ENCODE assay signal across 16 cellular contexts in genomic region chr7:44218418-44219201, GRCh38. TPM values are rescaled to one million over a fixed set of nuclear protein-coding genes. Genes with fewer than 3 reads are reported as not detected.
DNase-seq lines count a peak whose midpoint lies in the region; ATAC-seq and TF ChIP-seq lines count a peak whose summit lies in the region.
"Had no signal": no experiment of that assay in that cellular context is flagged by ENCODE, and none has a peak within 500 bp of the region (broad histone marks: within the 10 kb centered on the region; RNA-seq: fewer than 3 reads in every experiment).

No MANE protein-coding gene starts in this region.

- peak overlapping the region; percentile 79 for H3K27ac Mint-ChIP-seq in GM23338
- H3K27ac Mint-ChIP-seq: activated CD4-positive, alpha-beta T cell treated with anti-CD3 and anti-CD28 coated beads for 36 hours; activated T-helper 1 cell treated with anti-CD3 and anti-CD28 coated beads, Interleukin-12 subunit alpha, Interleukin-12 subunit beta, Interleukin-2, Interleukin-4 antibody, amounts not matched to agents 30 ng/mL and 10 ng/mL and 1 ng/mL, durations not matched to agents 14 hours and 24 hours and 36 hours had no signal

- H3K9me3 Mint-ChIP-seq in GM23338, result no peaks in the 10 kb centered on the region
- H3K9me3 Mint-ChIP-seq: activated T-helper 1 cell treated with anti-CD3 and anti-CD28 coated beads, Interleukin-12 subunit alpha, Interleukin-12 subunit beta, Interleukin-2, Interleukin-4 antibody, amounts not matched to agents 30 ng/mL and 10 ng/mL and 1 ng/mL, durations not matched to agents 14 hours and 24 hours and 36 hours had no signal

- H4K8ac ChIP-seq in neuronal stem cell (ENCODE audit: low read depth, low read length), result no peak overlapping the region

- no peak overlapping the region; the same call in 2 of the 3 replicates for H3K4me3 Mint-ChIP-seq in GM23338
- H3K4me3 Mint-ChIP-seq: activated CD4-positive, alpha-beta T cell treated with anti-CD3 and anti-CD28 coated beads for 36 hours; activated T-helper 1 cell treated with anti-CD3 and anti-CD28 coated beads, Interleukin-12 subunit alpha, Interleukin-12 subunit beta, Interleukin-2, Interleukin-4 antibody, amounts not matched to agents 30 ng/mL and 10 ng/mL and 1 ng/mL, durations not matched to agents 14 hours and 24 hours and 36 hours had no signal

- H2AK5ac ChIP-seq in neuronal stem cell (ENCODE audit: low read depth, low read length), result peak overlapping the region; percentile 49

- H3F3A ChIP-seq in GM23338 (replicated peaks; ENCODE audit: low read depth), result no peaks in the 10 kb centered on the region

- H3K36me3 ChIP-seq in GM23338 (ENCODE audit: insufficient read depth) (no peaks in the 10 kb centered on the region), RWPE2 (ENCODE audit: low read depth) (no peaks in the 10 kb centered on the region), neuronal stem cell (replicated peaks in 1 of 2; ENCODE audit: control insufficient read depth in 2 of 2, insufficient read depth in 2 of 2, low read length in 2 of 2) (peaks cover 0 to 6% of the 10 kb centered on the region in 2 donors)
- H3K36me3 ChIP-seq: prostate gland had no signal

- no peaks in the 10 kb centered on the region for H3K79me2 ChIP-seq in GM23338 (replicated peaks; ENCODE audit: insufficient read depth)

- H3K4me2 ChIP-seq in GM23338 (peak overlapping the region; percentile 65), neuronal stem cell (ENCODE audit: insufficient read depth, low read length, poor library complexity, severe bottlenecking) (no peak overlapping the region)
- H3K4me2 ChIP-seq: BLaER1 treated with 17β-estradiol and CSF1 and Interleukin-3, amounts not matched to agents 10 nM and 100 nM had no signal

- TF ChIP-seq CTCF in GM23338 (conservative IDR thresholded peaks at IDR 0.05; ENCODE audit: low read depth in 2 of 2), result peak; percentile 21 to 52; a peak in 2 of 4 replicates
- no peak for TF ChIP-seq CTCF in RWPE2 (IDR thresholded peaks at IDR 0.05; ENCODE audit: poor library complexity, severe bottlenecking)

- no peak overlapping the region for H3K23ac ChIP-seq in neuronal stem cell (ENCODE audit: low read depth, low read length, poor library complexity)

- H3K14ac ChIP-seq in neuronal stem cell (ENCODE audit: low read length), result no peak overlapping the region

- H3K27ac ChIP-seq in GM23338 (ENCODE audit: low read depth) (no peak overlapping the region), RWPE2 (ENCODE audit: poor library complexity, severe bottlenecking) (no peak overlapping the region), neuronal stem cell (replicated peaks; ENCODE audit: low read length) (peak overlapping the region; percentile 55)
- H3K27ac ChIP-seq: BLaER1 treated with 17β-estradiol and CSF1 and Interleukin-3, amounts not matched to agents 10 nM and 100 nM; prostate gland had no signal

- peak; percentile 68 for ATAC-seq in GM23338
- no peak for ATAC-seq in RWPE2 (ENCODE audit: low read depth)
- ATAC-seq in left cardiac atrium, result peak; percentile 4 to 82
- no peak for ATAC-seq in HG02981 (IDR thresholded peaks at IDR 0.05; ENCODE audit: unreplicated experiment)
- no peak for ATAC-seq in GM21737 (IDR thresholded peaks at IDR 0.05; ENCODE audit: unreplicated experiment)
- ATAC-seq: activated CD4-positive, alpha-beta T cell treated with anti-CD3 and anti-CD28 coated beads for 36 hours had no signal

- H2BK12ac ChIP-seq in neuronal stem cell (ENCODE audit: low read length), result no peak overlapping the region

- H4K20me1 ChIP-seq in GM23338 (replicated peaks; ENCODE audit: insufficient read depth), result no peaks in the 10 kb centered on the region

- H3K27me3 Mint-ChIP-seq in GM23338 (ENCODE audit: insufficient read depth, low read depth, poor library complexity), result peaks cover 10% of the 10 kb centered on the region
- H3K27me3 Mint-ChIP-seq: activated CD4-positive, alpha-beta T cell treated with anti-CD3 and anti-CD28 coated beads for 36 hours had no signal

- H3K18ac ChIP-seq in neuronal stem cell (ENCODE audit: low read length), result peak overlapping the region; percentile 91

- H4K91ac ChIP-seq in neuronal stem cell (ENCODE audit: low read depth, low read length, poor library complexity), result no peak overlapping the region

- H3K9ac ChIP-seq in neuronal stem cell (ENCODE audit: low read depth, low read length, poor library complexity), result peak overlapping the region; percentile 7
- H3K9ac ChIP-seq: BLaER1 treated with 17β-estradiol and CSF1 and Interleukin-3, amounts not matched to agents 10 nM and 100 nM had no signal

- H3K79me1 ChIP-seq in neuronal stem cell (ENCODE audit: low read depth, low read length), result peaks cover 4% of the 10 kb centered on the region

- no peaks in the 10 kb centered on the region for H3K9me2 ChIP-seq in GM23338 (ENCODE audit: insufficient read depth)

- DNase-seq in GM23338 (ENCODE audit: low spot score), result peak; percentile 84
- peak; percentile 56 for DNase-seq in RWPE2 (ENCODE audit: low spot score)
- DNase-seq in left cardiac atrium, result no peak
- peak; percentile 42 for DNase-seq in neuronal stem cell (ENCODE audit: low spot score)
- no peak for DNase-seq in epidermal melanocyte (ENCODE audit: insufficient read length, low spot score)
- no peak for DNase-seq in stimulated activated CD4-positive, alpha-beta T cell treated with anti-CD3 and anti-CD28 coated beads, Interleukin-2, amount 100 ng/mL, for 48 hours
- DNase-seq: activated CD4-positive, alpha-beta T cell treated with anti-CD3 and anti-CD28 coated beads for 36 hours; effector CD4-positive, alpha-beta T cell; mammary epithelial cell; substantia nigra had no signal

- H3K9me3 ChIP-seq in RWPE2 (ENCODE audit: severe bottlenecking) (no peaks in the 10 kb centered on the region), neuronal stem cell (replicated peaks in 1 of 2; ENCODE audit: control insufficient read depth in 2 of 2, insufficient read depth in 1 of 2, low read depth in 1 of 2, low read length in 2 of 2) (peaks cover 4 to 7% of the 10 kb centered on the region in 2 donors)
- H3K9me3 ChIP-seq: BLaER1 treated with 17β-estradiol and CSF1 and Interleukin-3, amounts not matched to agents 10 nM and 100 nM; prostate gland had no signal

- H3K4me3 ChIP-seq in GM23338 (peak overlapping the region; percentile 30; the same call in 1 of the 2 replicates), RWPE2 (ENCODE audit: severe bottlenecking) (no peak overlapping the region), neuronal stem cell (ENCODE audit: low read length in 2 of 2) (no peak overlapping the region)
- H3K4me3 ChIP-seq: BLaER1 treated with 17β-estradiol and CSF1 and Interleukin-3, amounts not matched to agents 10 nM and 100 nM; prostate gland had no signal

- no peak overlapping the region for H2BK15ac ChIP-seq in neuronal stem cell (ENCODE audit: low read length)

- peak overlapping the region; percentile 88 for H2AFZ ChIP-seq in GM23338
- peak overlapping the region; percentile 97 for H2AFZ ChIP-seq in neuronal stem cell (ENCODE audit: low read length)

- H3K27me3 ChIP-seq in GM23338 (ENCODE audit: insufficient read depth) (no peaks in the 10 kb centered on the region), RWPE2 (ENCODE audit: insufficient read depth, poor library complexity, severe bottlenecking) (no peaks in the 10 kb centered on the region), neuronal stem cell (ENCODE audit: control insufficient read depth in 3 of 3, insufficient read depth in 3 of 3, low read depth in 1 of 3, low read length in 3 of 3) (no peaks in the 10 kb centered on the region)
- H3K27me3 ChIP-seq: BLaER1 treated with 17β-estradiol and CSF1 and Interleukin-3, amounts not matched to agents 10 nM and 100 nM had no signal

- no peaks in the 10 kb centered on the region for H3K36me3 Mint-ChIP-seq in GM23338 (ENCODE audit: low read depth)

- intact Hi-C loops in left cardiac atrium (cut with DNase I), result loop anchor here in 1 of 2 donors (10.0 kb wide), 1 partner anchor 346 kb away; no protein-coding TSS in a partner anchor

- H3K4ac ChIP-seq in neuronal stem cell (ENCODE audit: low read length), result no peak overlapping the region

- H2BK5ac ChIP-seq in neuronal stem cell (ENCODE audit: low read length), result peak overlapping the region; percentile 79

- no peak overlapping the region for H2BK120ac ChIP-seq in neuronal stem cell (ENCODE audit: low read depth, low read length)

- H3K4me1 ChIP-seq in GM23338 (ENCODE audit: insufficient read depth) (peaks cover 15% of the 10 kb centered on the region), RWPE2 (ENCODE audit: insufficient read depth, poor library complexity, severe bottlenecking) (peaks cover under 1% of the 10 kb centered on the region), neuronal stem cell (ENCODE audit: control insufficient read depth in 2 of 2, insufficient read depth in 1 of 2, low read depth in 1 of 2, low read length in 2 of 2) (peaks cover 20 to 26% of the 10 kb centered on the region in 2 donors)
- H3K4me1 ChIP-seq: prostate gland had no signal

- no CpG with 5 or more reads among the region's 26 CpGs for WGBS in neuronal stem cell (ENCODE audit: extremely low coverage in 2 of 2, insufficient read length in 2 of 2, insufficient replicate concordance in 1 of 2), 2 donors

- peaks cover 41% of the 10 kb centered on the region for H3K4me1 Mint-ChIP-seq in GM23338
- H3K4me1 Mint-ChIP-seq: activated CD4-positive, alpha-beta T cell treated with anti-CD3 and anti-CD28 coated beads for 36 hours had no signal

TF ChIP-seq in GM23338, 12 proteins besides CTCF, POLR2A, EP300 and RAD21 (continues in another document):
- no peak for TF ChIP-seq CREB1 (CRISPR knock-in tag; IDR thresholded peaks at IDR 0.05; ENCODE audit: low read depth)
- TF ChIP-seq JUNB (IDR thresholded peaks at IDR 0.05; ENCODE audit: unreplicated experiment), result no peak
- no peak for TF ChIP-seq STAT1 (IDR thresholded peaks at IDR 0.05; ENCODE audit: unreplicated experiment)
- no peak for TF ChIP-seq NANOG (IDR thresholded peaks at IDR 0.05; ENCODE audit: borderline replicate concordance)
- no peak for TF ChIP-seq ZNF331 (CRISPR knock-in tag; IDR thresholded peaks at IDR 0.05; ENCODE audit: low read depth)
- TF ChIP-seq POLR2AphosphoS5 (IDR thresholded peaks at IDR 0.05; ENCODE audit: low read depth), result no peak

RNA-seq across cellular contexts. Expression of gene YKT6, which starts 17.8 kb away (rescaled TPM):
- 94.5 and 114 TPM in 2 replicates for total RNA-seq in GM23338 (2014; rRNA removed; shearing (Covaris generic))
- polyA plus RNA-seq in GM23338 (2016; fragmentation: Nextera tagmentation; extraction: Ambion mirVana), result 29.2 and 33.5 TPM in 2 replicates
- 10 to 100 TPM; 51.5 to 62.1 TPM for total RNA-seq in left cardiac atrium
- polyA plus RNA-seq in neuronal stem cell (2013, experiment 1 of 2), result 71.1 TPM
- polyA plus RNA-seq in neuronal stem cell (2013, experiment 2 of 2), result 69.2 TPM

RNA-seq across cellular contexts. Expression of gene GCK, which starts 29.4 kb away (rescaled TPM):
- 7.3 and 9.3 TPM in 2 replicates for total RNA-seq in GM23338 (2014; rRNA removed; shearing (Covaris generic))
- polyA plus RNA-seq in GM23338 (2016; fragmentation: Nextera tagmentation; extraction: Ambion mirVana), result 6.1 and 7.7 TPM in 2 replicates
- 1 to 10 TPM; 3.1 to 5.6 TPM for total RNA-seq in left cardiac atrium
- polyA plus RNA-seq in neuronal stem cell (2013, experiment 1 of 2), result 0.60 TPM
- polyA plus RNA-seq in neuronal stem cell (2013, experiment 2 of 2), result 0.46 TPM
- total RNA-seq: G401, mammary epithelial cell had no signal
- polyA plus RNA-seq: mammary epithelial cell had no signal

Comparison
In these comparisons a context has a peak if more than half of its experiments do, and no peak if none do; other contexts are left out.
1. ATAC-seq: peak in GM23338 (single experiment) and left cardiac atrium (2 of 2); none in RWPE2 (single experiment), HG02981 (single experiment) and GM21737 (single experiment).
2. DNase-seq: peak in GM23338 (single experiment), RWPE2 (single experiment) and neuronal stem cell (single experiment); none in left cardiac atrium (single experiment), epidermal melanocyte (single experiment) and stimulated activated CD4-positive, alpha-beta T cell treated with anti-CD3 and anti-CD28 coated beads, Interleukin-2, amount 100 ng/mL, for 48 hours (0 of 2).